8 cellular contexts compared by ENCODE assay signal in the genomic region with DNA sequence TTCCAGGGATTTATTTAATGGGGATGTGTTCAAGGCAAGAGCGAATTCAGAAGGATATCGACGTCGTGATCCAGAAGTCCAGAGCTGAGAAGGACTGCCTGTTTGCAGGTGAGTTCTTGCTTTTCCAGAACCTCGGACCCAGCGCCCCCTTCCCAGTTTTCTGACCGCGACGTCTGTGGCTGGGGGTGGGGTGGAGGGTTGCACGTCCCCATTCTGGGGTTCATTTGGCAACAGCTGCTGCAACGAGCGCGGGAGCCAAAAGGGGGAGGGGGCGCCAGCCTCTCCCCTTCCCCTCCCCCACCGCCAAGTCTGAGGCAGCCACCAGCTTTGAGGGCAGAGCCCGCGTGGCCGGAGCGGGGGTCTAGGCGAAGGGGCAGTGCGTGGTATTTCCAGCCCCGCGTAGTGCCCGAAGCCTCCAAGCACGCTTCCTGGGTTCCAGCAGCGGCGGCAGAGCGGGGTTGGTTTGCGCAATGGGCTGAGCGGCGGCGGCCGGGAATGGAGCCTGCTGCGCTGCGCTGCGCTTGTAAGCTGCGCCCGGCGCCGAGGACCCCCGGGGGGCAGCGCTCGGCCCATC. TPM values are rescaled to one million over a fixed set of nuclear protein-coding genes. Genes with fewer than 3 reads are reported as not detected.
DNase-seq lines count a peak whose midpoint lies in the region; ATAC-seq and TF ChIP-seq lines count a peak whose summit lies in the region.

No MANE protein-coding gene starts in this region.

- intact Hi-C loops in heart left ventricle (cut with DNase I) (loop anchor here in 7 of 10 donors (5.0 to 10.0 kb wide), 3 partner anchors 78 to 85 kb away; no protein-coding TSS in a partner anchor), posterior vena cava (cut with DNase I) (no loop called here)

- H3K9me3 ChIP-seq in heart left ventricle = no peaks in the 10 kb centered on the region

- peaks cover 9 to 20% of the 10 kb centered on the region in 2 donors for H3K36me3 Mint-ChIP-seq in activated naive CD4-positive, alpha-beta T cell treated with anti-CD3 and anti-CD28 coated beads, Interleukin-2, amount 50 U/mL, for 72 hours

- peak; percentile 59 for ATAC-seq in GM18511 (IDR thresholded peaks at IDR 0.05; ENCODE audit: unreplicated experiment)
- ATAC-seq in HG02981 (IDR thresholded peaks at IDR 0.05; ENCODE audit: unreplicated experiment) = peak; percentile 40
- peak; percentile 53 to 54 for ATAC-seq in activated naive CD4-positive, alpha-beta T cell treated with anti-CD3 and anti-CD28 coated beads, Interleukin-2, amount 50 U/mL, for 72 hours
- peak in 3 of 4 donors; percentile 71 to 83 (median 74) for ATAC-seq in heart left ventricle

- no peaks in the 10 kb centered on the region for H3K9me3 Mint-ChIP-seq in activated naive CD4-positive, alpha-beta T cell treated with anti-CD3 and anti-CD28 coated beads, Interleukin-2, amount 50 U/mL, for 72 hours

- H3K36me3 ChIP-seq in heart left ventricle = no peaks in the 10 kb centered on the region

- no peak for TF ChIP-seq CTCF in heart left ventricle (IDR thresholded peaks at IDR 0.05)

- DNase-seq in ACHN (peak; percentile 43), NCI-H460 (ENCODE audit: extremely low read depth, low read depth) (peak; percentile 33), heart left ventricle (peak; percentile 49 to 87 (median 61)), posterior vena cava (ENCODE audit: low spot score) (peak; percentile 91)
- no peak for DNase-seq in activated naive CD4-positive, alpha-beta T cell treated with anti-CD3 and anti-CD28 coated beads, Interleukin-2, amount 50 U/mL, for 72 hours (ENCODE audit: low spot score in 2 of 2)
- no peak for DNase-seq in central memory CD4-positive, alpha-beta T cell

- TF ChIP-seq POLR2A in heart left ventricle (IDR thresholded peaks at IDR 0.05) = no peak

- H3K27ac Mint-ChIP-seq in activated naive CD4-positive, alpha-beta T cell treated with anti-CD3 and anti-CD28 coated beads, Interleukin-2, amount 50 U/mL, for 72 hours = peak overlapping the region; percentile 92 to 99

- WGBS in heart left ventricle, 4 donors = 0 to 1% (median 0%) methylated on average over 13 to 43 of the region's 43 CpGs

- peak overlapping the region; percentile 55 to 98 (median 80) for H3K27ac ChIP-seq in heart left ventricle

- H3K4me1 ChIP-seq in heart left ventricle = peaks cover 0 to 65% (median 5%) of the 10 kb centered on the region in 12 donors

- peak overlapping the region; percentile 47 to 98 (median 92) for H3K4me3 ChIP-seq in heart left ventricle

- in situ Hi-C loops in ACHN (cut with HindIII; ENCODE audit: low pct_ligation_motif_present, low pct_unique_long_range_greater_than_20kb, low sequenced_read_pairs) = no loop called here

- H3K27me3 ChIP-seq in heart left ventricle = no peaks in the 10 kb centered on the region

RNA-seq across cellular contexts. Expression of gene PARP8, which starts 0.7 kb away (rescaled TPM):
- 12.0 and 12.7 TPM in 2 replicates for total RNA-seq in NCI-H460 (2014; rRNA removed; shearing (Covaris generic))
- polyA plus RNA-seq in NCI-H460 (2014; cell fraction: nucleus; rRNA removed) = 4.2 and 5.5 TPM in 2 replicates
- 10 to 100 TPM; 29.9 to 32.7 TPM for total RNA-seq in activated naive CD4-positive, alpha-beta T cell treated with anti-CD3 and anti-CD28 coated beads, Interleukin-2, amount 50 U/mL, for 72 hours
- total RNA-seq in heart left ventricle (10 to 100 TPM in 3 of 9 donors, 1 to 10 TPM in 6; 2.7 to 22.5 (median 8.6) TPM), posterior vena cava (10 to 100 TPM; 20.4 to 27.4 TPM)
- 1 to 10 TPM; 1.6 to 1.7 TPM for polyA plus RNA-seq in heart left ventricle

Comparison
In these comparisons a context has a peak if more than half of its experiments do, and no peak if none do; other contexts are left out.
1. DNase-seq: peak in ACHN (single experiment), NCI-H460 (single experiment), heart left ventricle (5 of 5) and posterior vena cava (single experiment); none in activated naive CD4-positive, alpha-beta T cell treated with anti-CD3 and anti-CD28 coated beads, Interleukin-2, amount 50 U/mL, for 72 hours (0 of 2) and central memory CD4-positive, alpha-beta T cell (single experiment).
2. intact Hi-C loops: an anchor here in heart left ventricle (5.0 to 10.0 kb wide); none called in posterior vena cava.
3. Peak in every context shown above with its lines, with median percentiles within 50 percentile points of each other: ATAC-seq.